In genomic region chr18:74933930-74934329, GRCh38 we compare ENCODE assay signal across 20 cellular contexts.
DNase-seq lines count a peak whose midpoint lies in the region; ATAC-seq, FAIRE-seq and TF ChIP-seq lines count a peak whose summit lies in the region.
"Had no signal": no experiment of that assay in that cellular context is flagged by ENCODE, and none has a peak within 500 bp of the region (broad histone marks: within the 10 kb centered on the region; RNA-seq: fewer than 3 reads in every experiment).

No MANE protein-coding gene starts in this region.

- H3K9me3 ChIP-seq in astrocyte (ENCODE audit: insufficient read depth, low read depth, low read length) (no peaks in the 10 kb centered on the region), neural cell (ENCODE audit: low read length) (no peaks in the 10 kb centered on the region), esophagus squamous epithelium (no peaks in the 10 kb centered on the region)
- H3K9me3 ChIP-seq: BE2C, BLaER1 had no signal

- no peaks in the 10 kb centered on the region for H3K9me3 Mint-ChIP-seq in astrocyte (ENCODE audit: unreplicated experiment)
- H3K9me3 Mint-ChIP-seq: CD14-positive monocyte; CD4-positive, alpha-beta memory T cell; CD4-positive, CD25-positive, alpha-beta regulatory T cell; CD8-positive, alpha-beta memory T cell had no signal

- no peaks in the 10 kb centered on the region for H3K27me3 ChIP-seq in astrocyte (ENCODE audit: insufficient read depth, low read length)
- no peaks in the 10 kb centered on the region for H3K27me3 ChIP-seq in neural cell (ENCODE audit: insufficient read depth, low read depth, low read length)
- no peaks in the 10 kb centered on the region for H3K27me3 ChIP-seq in esophagus squamous epithelium
- H3K27me3 ChIP-seq: BE2C, BLaER1 had no signal

- H3K4me1 Mint-ChIP-seq in astrocyte (ENCODE audit: low read depth, unreplicated experiment), result peaks cover 2% of the 10 kb centered on the region
- H3K4me1 Mint-ChIP-seq: CD14-positive monocyte; CD8-positive, alpha-beta memory T cell had no signal

- no peaks in the 10 kb centered on the region for H3K4me1 ChIP-seq in astrocyte (ENCODE audit: insufficient read depth, low read length)
- H3K4me1 ChIP-seq in esophagus squamous epithelium, result no peaks in the 10 kb centered on the region
- H3K4me1 ChIP-seq: BE2C, BLaER1 had no signal

- TF ChIP-seq EP300 in neural cell (conservative IDR thresholded peaks at IDR 0.05; ENCODE audit: poor library complexity, severe bottlenecking), result peak; percentile 97

- FAIRE-seq in D721Med (lab: Jason Lieb, UNC) (peak; percentile 98), astrocyte (lab: Jason Lieb, UNC) (peak; percentile 71)
- FAIRE-seq: G401.6, GM12878, GM12892, GM18507 had no signal

- H4K20me1 ChIP-seq in astrocyte (ENCODE audit: insufficient read depth, low read length), result no peaks in the 10 kb centered on the region
- H4K20me1 ChIP-seq in neural cell (ENCODE audit: insufficient read depth), result no peaks in the 10 kb centered on the region
- H4K20me1 ChIP-seq: BLaER1 had no signal

- no peaks in the 10 kb centered on the region for H3K79me2 ChIP-seq in astrocyte (ENCODE audit: insufficient read depth, low read length)
- H3K79me2 ChIP-seq in neural cell (replicated peaks; ENCODE audit: insufficient read depth, low read length), result no peaks in the 10 kb centered on the region

- H3K27me3 Mint-ChIP-seq in astrocyte (ENCODE audit: low read depth, unreplicated experiment), result no peaks in the 10 kb centered on the region
- H3K27me3 Mint-ChIP-seq: CD4-positive, alpha-beta memory T cell; CD4-positive, CD25-positive, alpha-beta regulatory T cell; CD8-positive, alpha-beta memory T cell had no signal

- no peak overlapping the region for H3K27ac Mint-ChIP-seq in astrocyte (ENCODE audit: unreplicated experiment)
- H3K27ac Mint-ChIP-seq: CD14-positive monocyte; CD4-positive, alpha-beta memory T cell; CD4-positive, CD25-positive, alpha-beta regulatory T cell had no signal

- ATAC-seq in GM19324 (IDR thresholded peaks at IDR 0.05; ENCODE audit: low FRiP score, unreplicated experiment), result no peak
- ATAC-seq: GM12878 had no signal

- WGBS in esophagus squamous epithelium, 2 donors, result 79 to 80% methylated on average over 4 of the region's 4 CpGs

- no peak overlapping the region for H3K4me3 Mint-ChIP-seq in astrocyte (ENCODE audit: unreplicated experiment)
- H3K4me3 Mint-ChIP-seq: CD14-positive monocyte; CD4-positive, alpha-beta memory T cell; CD4-positive, CD25-positive, alpha-beta regulatory T cell; CD8-positive, alpha-beta memory T cell had no signal

- TF ChIP-seq POLR2A in esophagus squamous epithelium (IDR thresholded peaks at IDR 0.05), result no peak

- H3K4me3 ChIP-seq in astrocyte (ENCODE audit: insufficient read depth, low read depth, low read length), result no peak overlapping the region
- H3K4me3 ChIP-seq in neural cell (ENCODE audit: low read length), result no peak overlapping the region
- H3K4me3 ChIP-seq in esophagus squamous epithelium, result no peak overlapping the region
- H3K4me3 ChIP-seq: BLaER1, GM12878 had no signal

- intact Hi-C loops in esophagus squamous epithelium (cut with DNase I), result no loop called here

- no peak overlapping the region for H2AFZ ChIP-seq in astrocyte (ENCODE audit: low read depth, low read length)
- H2AFZ ChIP-seq in neural cell (ENCODE audit: low read depth, low read length), result no peak overlapping the region

- H3K9me2 ChIP-seq in neural cell (ENCODE audit: insufficient read depth, low read length), result no peaks in the 10 kb centered on the region

- H3F3A ChIP-seq in neural cell (ENCODE audit: insufficient read depth, low read length, poor library complexity, severe bottlenecking), result no peaks in the 10 kb centered on the region

- H3K36me3 ChIP-seq in astrocyte (ENCODE audit: insufficient read depth, low read length), result no peaks in the 10 kb centered on the region
- no peaks in the 10 kb centered on the region for H3K36me3 ChIP-seq in neural cell (ENCODE audit: insufficient read depth, low read length)
- peaks cover 0 to 4% (median 0%) of the 10 kb centered on the region in 3 donors for H3K36me3 ChIP-seq in esophagus squamous epithelium
- H3K36me3 ChIP-seq: BE2C had no signal

- TF ChIP-seq CTCF in D721Med (IDR thresholded peaks at IDR 0.05; ENCODE audit: insufficient read depth, missing control alignments) (no peak), astrocyte (IDR thresholded peaks at IDR 0.05; ENCODE audit: insufficient read depth, low read depth, low read length) (no peak), neural cell (IDR thresholded peaks at IDR 0.05; ENCODE audit: poor library complexity, severe bottlenecking) (no peak), esophagus squamous epithelium (IDR thresholded peaks at IDR 0.05) (no peak)

- H3K4me2 ChIP-seq in astrocyte (ENCODE audit: low read length) (no peak overlapping the region), neural cell (ENCODE audit: low read length) (no peak overlapping the region)
- H3K4me2 ChIP-seq: BLaER1 had no signal

- no peaks in the 10 kb centered on the region for H3K36me3 Mint-ChIP-seq in astrocyte (ENCODE audit: low read depth, unreplicated experiment)

- TF ChIP-seq RAD21 in neural cell (conservative IDR thresholded peaks at IDR 0.05), result no peak

- H3K9ac ChIP-seq in astrocyte (ENCODE audit: low read length), result no peak overlapping the region
- H3K9ac ChIP-seq in neural cell (ENCODE audit: low read length), result no peak overlapping the region
- H3K9ac ChIP-seq: BLaER1 had no signal

- no peak overlapping the region for H3K27ac ChIP-seq in astrocyte (ENCODE audit: low read depth, low read length)
- peak overlapping the region; percentile 47 for H3K27ac ChIP-seq in neural cell (ENCODE audit: low read length)
- H3K27ac ChIP-seq in esophagus squamous epithelium, result no peak overlapping the region
- H3K27ac ChIP-seq: BLaER1 had no signal

- DNase-seq in D721Med (ENCODE audit: insufficient read length, low spot score), result no peak
- DNase-seq in astrocyte (ENCODE audit: low read depth), result no peak
- DNase-seq in esophagus squamous epithelium (lab: John Stamatoyannopoulos, UW), result no peak
- DNase-seq: 8988T; ACHN; BE2C; C1 segment of cervical spinal cord; CD4-positive, alpha-beta memory T cell; CD4-positive, CD25-positive, alpha-beta regulatory T cell; CD8-positive, alpha-beta memory T cell; COR-L47; DMS79 treated with DMSO at 0.1 percent for 48 hours had no signal

TF ChIP-seq in neural cell, 6 proteins besides CTCF, POLR2A, EP300 and RAD21:
- TF ChIP-seq, protein P1, sequence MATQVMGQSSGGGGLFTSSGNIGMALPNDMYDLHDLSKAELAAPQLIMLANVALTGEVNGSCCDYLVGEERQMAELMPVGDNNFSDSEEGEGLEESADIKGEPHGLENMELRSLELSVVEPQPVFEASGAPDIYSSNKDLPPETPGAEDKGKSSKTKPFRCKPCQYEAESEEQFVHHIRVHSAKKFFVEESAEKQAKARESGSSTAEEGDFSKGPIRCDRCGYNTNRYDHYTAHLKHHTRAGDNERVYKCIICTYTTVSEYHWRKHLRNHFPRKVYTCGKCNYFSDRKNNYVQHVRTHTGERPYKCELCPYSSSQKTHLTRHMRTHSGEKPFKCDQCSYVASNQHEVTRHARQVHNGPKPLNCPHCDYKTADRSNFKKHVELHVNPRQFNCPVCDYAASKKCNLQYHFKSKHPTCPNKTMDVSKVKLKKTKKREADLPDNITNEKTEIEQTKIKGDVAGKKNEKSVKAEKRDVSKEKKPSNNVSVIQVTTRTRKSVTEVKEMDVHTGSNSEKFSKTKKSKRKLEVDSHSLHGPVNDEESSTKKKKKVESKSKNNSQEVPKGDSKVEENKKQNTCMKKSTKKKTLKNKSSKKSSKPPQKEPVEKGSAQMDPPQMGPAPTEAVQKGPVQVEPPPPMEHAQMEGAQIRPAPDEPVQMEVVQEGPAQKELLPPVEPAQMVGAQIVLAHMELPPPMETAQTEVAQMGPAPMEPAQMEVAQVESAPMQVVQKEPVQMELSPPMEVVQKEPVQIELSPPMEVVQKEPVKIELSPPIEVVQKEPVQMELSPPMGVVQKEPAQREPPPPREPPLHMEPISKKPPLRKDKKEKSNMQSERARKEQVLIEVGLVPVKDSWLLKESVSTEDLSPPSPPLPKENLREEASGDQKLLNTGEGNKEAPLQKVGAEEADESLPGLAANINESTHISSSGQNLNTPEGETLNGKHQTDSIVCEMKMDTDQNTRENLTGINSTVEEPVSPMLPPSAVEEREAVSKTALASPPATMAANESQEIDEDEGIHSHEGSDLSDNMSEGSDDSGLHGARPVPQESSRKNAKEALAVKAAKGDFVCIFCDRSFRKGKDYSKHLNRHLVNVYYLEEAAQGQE (IDR thresholded peaks at IDR 0.05; ENCODE audit: borderline replicate concordance), result no peak
- TF ChIP-seq SMC3 (conservative IDR thresholded peaks at IDR 0.05; ENCODE audit: poor library complexity), result no peak
- TF ChIP-seq POLR2AphosphoS5 (IDR thresholded peaks at IDR 0.05), result peak; percentile 78
- no peak for TF ChIP-seq EZH2 (IDR thresholded peaks at IDR 0.05; ENCODE audit: borderline replicate concordance, insufficient read depth, low read length, poor library complexity, severe bottlenecking)
- no peak for TF ChIP-seq TAF1 (IDR thresholded peaks at IDR 0.05; ENCODE audit: low read depth)
- TF ChIP-seq MXI1 (conservative IDR thresholded peaks at IDR 0.05; ENCODE audit: poor library complexity, severe bottlenecking), result no peak
